11 cellular contexts compared by ENCODE assay signal in genomic region chr11:122741613-122742012, GRCh38.
DNase-seq lines count a peak whose midpoint lies in the region; ATAC-seq and TF ChIP-seq lines count a peak whose summit lies in the region.
"Had no signal": no experiment of that assay in that cellular context is flagged by ENCODE, and none has a peak within 500 bp of the region (broad histone marks: within the 10 kb centered on the region; RNA-seq: fewer than 3 reads in every experiment).

No MANE protein-coding gene starts in this region.

- H3K27ac ChIP-seq in CD4-positive, alpha-beta T cell (ENCODE audit: low read depth, low read length) = peak overlapping the region; percentile 34
- H3K27ac ChIP-seq in angular gyrus (ENCODE audit: low read depth, low read length) = peak overlapping the region; percentile 24
- H3K27ac ChIP-seq in CD4-positive, alpha-beta memory T cell (ENCODE audit: low read depth, low read length) = no peak overlapping the region
- H3K27ac ChIP-seq: RWPE1 had no signal

- intact Hi-C loops in CD4-positive, alpha-beta T cell (cut with DNase I, micrococcal nuclease) = loop anchor here in 1 of 2 experiments (2.0 to 5.0 kb wide), 2 partner anchors 17 to 39 kb away; no protein-coding TSS in a partner anchor
- intact Hi-C loops in left ventricle myocardium superior (cut with micrococcal nuclease) = no loop called here
- intact Hi-C loops in CD4-positive, alpha-beta memory T cell (cut with micrococcal nuclease) = no loop called here

- no peaks in the 10 kb centered on the region for H3K27me3 ChIP-seq in CD4-positive, alpha-beta T cell (ENCODE audit: control insufficient read depth, insufficient read depth, low read length)
- H3K27me3 ChIP-seq in CD4-positive, alpha-beta memory T cell (ENCODE audit: insufficient read depth, low read length) = no peaks in the 10 kb centered on the region

- CTCF ChIA-PET in CD4-positive, alpha-beta T cell (lab: Charles Lee) = no interaction called here
- CTCF ChIA-PET in CD4-positive, alpha-beta memory T cell (lab: Charles Lee; ENCODE audit: partially characterized antibody) = interaction anchor here (1.2 kb wide), 1 partner anchor 14 kb away, joined by 3 read pairs; no protein-coding TSS in a partner anchor
- CTCF ChIA-PET in GM10248 (lab: Yijun Ruan, JAX) = interaction anchor here (3.9 kb wide), 1 partner anchor 13 kb away, joined by 22 read pairs; no protein-coding TSS in a partner anchor

- H3K36me3 ChIP-seq in CD4-positive, alpha-beta memory T cell (ENCODE audit: insufficient read depth, low read length) = no peaks in the 10 kb centered on the region

- peaks cover 52% of the 10 kb centered on the region for H3K4me1 ChIP-seq in CD4-positive, alpha-beta memory T cell (ENCODE audit: insufficient read depth, low read length)

- H3K4me3 ChIP-seq in CD4-positive, alpha-beta memory T cell (ENCODE audit: low read length in 2 of 2) = no peak overlapping the region

- DNase-seq in CD4-positive, alpha-beta T cell = no peak
- DNase-seq in left ventricle myocardium superior (peak; percentile 42), renal cortical epithelial cell (ENCODE audit: low read depth) (peak; percentile 39), GM10248 (ENCODE audit: extremely low spot score) (no peak)
- no peak for DNase-seq in activated CD4-positive, alpha-beta T cell treated with anti-CD3 and anti-CD28 coated beads for 1 hour
- DNase-seq in CD4-positive, alpha-beta memory T cell = no peak
- DNase-seq: activated CD4-positive, alpha-beta memory T cell treated with anti-CD3 and anti-CD28 coated beads for 36 hours; cerebellar nuclear complex had no signal

- H3K9me3 Mint-ChIP-seq in CD4-positive, alpha-beta T cell = no peaks in the 10 kb centered on the region
- no peaks in the 10 kb centered on the region for H3K9me3 Mint-ChIP-seq in CD4-positive, alpha-beta memory T cell
- H3K9me3 Mint-ChIP-seq: activated CD4-positive, alpha-beta memory T cell treated with anti-CD3 and anti-CD28 coated beads for 36 hours had no signal

- TF ChIP-seq CTCF in CD4-positive, alpha-beta T cell (IDR thresholded peaks at IDR 0.05) = no peak
- TF ChIP-seq CTCF in GM10248 (IDR thresholded peaks at IDR 0.05; ENCODE audit: control extremely low read depth, extremely low read depth, low read depth, missing control alignments) = no peak

- no peak for ATAC-seq in CD4-positive, alpha-beta T cell (ENCODE audit: poor library complexity)
- ATAC-seq in left ventricle myocardium superior (peak; percentile 85), HG02938 (IDR thresholded peaks at IDR 0.05; ENCODE audit: unreplicated experiment) (no peak)

- peaks cover 25% of the 10 kb centered on the region for H3K4me1 Mint-ChIP-seq in CD4-positive, alpha-beta T cell (ENCODE audit: low read depth)
- peaks cover 5 to 36% (median 18%) of the 10 kb centered on the region in 4 donors for H3K4me1 Mint-ChIP-seq in CD4-positive, alpha-beta memory T cell

- H3K36me3 Mint-ChIP-seq in CD4-positive, alpha-beta T cell (ENCODE audit: low read depth) = no peaks in the 10 kb centered on the region
- H3K36me3 Mint-ChIP-seq in CD4-positive, alpha-beta memory T cell = peaks cover 0 to 1% of the 10 kb centered on the region in 2 donors
- H3K36me3 Mint-ChIP-seq: activated CD4-positive, alpha-beta memory T cell treated with anti-CD3 and anti-CD28 coated beads for 36 hours had no signal

- H3K27me3 Mint-ChIP-seq in CD4-positive, alpha-beta T cell = no peaks in the 10 kb centered on the region
- no peaks in the 10 kb centered on the region for H3K27me3 Mint-ChIP-seq in CD4-positive, alpha-beta memory T cell
- H3K27me3 Mint-ChIP-seq: activated CD4-positive, alpha-beta memory T cell treated with anti-CD3 and anti-CD28 coated beads for 36 hours had no signal

- H3K27ac Mint-ChIP-seq in CD4-positive, alpha-beta T cell = no peak overlapping the region
- H3K27ac Mint-ChIP-seq in CD4-positive, alpha-beta memory T cell = peak overlapping the region in 3 of 7 donors; percentile 4 to 86 (median 83)
- H3K27ac Mint-ChIP-seq: activated CD4-positive, alpha-beta memory T cell treated with anti-CD3 and anti-CD28 coated beads for 36 hours had no signal

- POLR2A ChIA-PET in CD4-positive, alpha-beta T cell (lab: Charles Lee) = interaction anchor here (2.1 kb wide), 1 partner anchor 86 kb away, joined by 9 read pairs; the partner anchor contains the start of gene UBASH3B
- POLR2A ChIA-PET in CD4-positive, alpha-beta memory T cell (lab: Charles Lee; ENCODE audit: partially characterized antibody) = interaction anchor here (3.2 kb wide), 1 partner anchor 14 kb away, joined by 22 read pairs; no protein-coding TSS in a partner anchor
- POLR2A ChIA-PET in GM10248 (lab: Yijun Ruan, JAX) = no interaction called here

- H3K4me3 Mint-ChIP-seq in CD4-positive, alpha-beta T cell = no peak overlapping the region
- peak overlapping the region in 1 of 8 donors; percentile 34 for H3K4me3 Mint-ChIP-seq in CD4-positive, alpha-beta memory T cell
- H3K4me3 Mint-ChIP-seq: activated CD4-positive, alpha-beta memory T cell treated with anti-CD3 and anti-CD28 coated beads for 36 hours had no signal

- H3K9me3 ChIP-seq in CD4-positive, alpha-beta T cell (ENCODE audit: control insufficient read depth, low read length) = no peaks in the 10 kb centered on the region
- H3K9me3 ChIP-seq in CD4-positive, alpha-beta memory T cell (ENCODE audit: control insufficient read depth in 1 of 2, low read length in 2 of 2) = no peaks in the 10 kb centered on the region

Comparison
In these comparisons a context has a peak if more than half of its experiments do, and no peak if none do; other contexts are left out.
1. DNase-seq: peak in left ventricle myocardium superior (single experiment) and renal cortical epithelial cell (single experiment); none in CD4-positive, alpha-beta T cell (0 of 10), activated CD4-positive, alpha-beta T cell treated with anti-CD3 and anti-CD28 coated beads for 1 hour (single experiment), CD4-positive, alpha-beta memory T cell (0 of 5) and GM10248 (single experiment).